8 cellular contexts compared by ENCODE assay signal in genomic region chr9:121350993-121351561, GRCh38. TPM values are rescaled to one million over a fixed set of nuclear protein-coding genes. Genes with fewer than 3 reads are reported as not detected.
DNase-seq lines count a peak whose midpoint lies in the region; ATAC-seq and TF ChIP-seq lines count a peak whose summit lies in the region.

No MANE protein-coding gene starts in this region.

- peaks cover 0 to 100% of the 10 kb centered on the region in 2 donors for H3K36me3 ChIP-seq in left lung

- H3K9me3 ChIP-seq in left lung, result no peaks in the 10 kb centered on the region

- intact Hi-C loops in left lung (cut with DNase I), result no loop called here

- peaks cover 18 to 95% of the 10 kb centered on the region in 2 donors for H3K4me1 ChIP-seq in left lung

- peak overlapping the region; percentile 56 for H3K27ac ChIP-seq in caudate nucleus (ENCODE audit: low read depth, low read length)
- peak overlapping the region; percentile 71 to 96 for H3K27ac ChIP-seq in left lung

- TF ChIP-seq CTCF in AG09309 (IDR thresholded peaks at IDR 0.05; ENCODE audit: control insufficient read depth, insufficient read depth, low read depth, low read length, missing control alignments) (no peak), left lung (IDR thresholded peaks at IDR 0.05) (no peak), GM13977 (IDR thresholded peaks at IDR 0.05; ENCODE audit: extremely low read depth, insufficient read depth, missing control alignments) (no peak)

- ATAC-seq in left lung, result peak; percentile 61
- ATAC-seq in GM19351 (IDR thresholded peaks at IDR 0.05; ENCODE audit: unreplicated experiment), result no peak

- in situ Hi-C loops in GM13977 (cut with MboI; ENCODE audit: low pct_unique_long_range_greater_than_20kb, low sequenced_read_pairs, unreplicated experiment), result no loop called here

- H3K4me3 ChIP-seq in AG09309 (ENCODE audit: control insufficient read depth, low read depth, low read length), result no peak overlapping the region
- no peak overlapping the region for H3K4me3 ChIP-seq in left lung

- no peaks in the 10 kb centered on the region for H3K27me3 ChIP-seq in left lung

- DNase-seq in AG09309 (ENCODE audit: low read depth), result peak; percentile 84
- DNase-seq in NCI-H1694 treated with DMSO at 0.1 percent for 48 hours (lab: John Stamatoyannopoulos, UW), result peak; percentile 49
- peak in 4 of 61 donors; percentile 5 to 24 (median 14) for DNase-seq in caudate nucleus (lab: John Stamatoyannopoulos, UW)
- DNase-seq in left lung, result peak in 1 of 2 donors; percentile 62
- peak; percentile 77 for DNase-seq in ureter (ENCODE audit: low spot score)
- no peak for DNase-seq in GM13977 (ENCODE audit: low spot score)
- DNase-seq in activated CD4-positive, alpha-beta T cell treated with anti-CD3 and anti-CD28 coated beads, Interleukin-2, amount 50 U/mL, for 4 hours, result no peak

RNA-seq across cellular contexts. Expression of gene STOM, which starts 19.0 kb away (rescaled TPM):
- total RNA-seq in left lung (100 to 1,000 TPM; 496 to 576 TPM), ureter (191 TPM)

Comparison
In these comparisons a context has a peak if more than half of its experiments do, and no peak if none do; other contexts are left out.
1. DNase-seq: peak in AG09309 (single experiment), NCI-H1694 treated with DMSO at 0.1 percent for 48 hours (single experiment) and ureter (single experiment); none in GM13977 (single experiment) and activated CD4-positive, alpha-beta T cell treated with anti-CD3 and anti-CD28 coated beads, Interleukin-2, amount 50 U/mL, for 4 hours (0 of 2).